ENCODE assay signal across 27 cellular contexts in the genomic region with DNA sequence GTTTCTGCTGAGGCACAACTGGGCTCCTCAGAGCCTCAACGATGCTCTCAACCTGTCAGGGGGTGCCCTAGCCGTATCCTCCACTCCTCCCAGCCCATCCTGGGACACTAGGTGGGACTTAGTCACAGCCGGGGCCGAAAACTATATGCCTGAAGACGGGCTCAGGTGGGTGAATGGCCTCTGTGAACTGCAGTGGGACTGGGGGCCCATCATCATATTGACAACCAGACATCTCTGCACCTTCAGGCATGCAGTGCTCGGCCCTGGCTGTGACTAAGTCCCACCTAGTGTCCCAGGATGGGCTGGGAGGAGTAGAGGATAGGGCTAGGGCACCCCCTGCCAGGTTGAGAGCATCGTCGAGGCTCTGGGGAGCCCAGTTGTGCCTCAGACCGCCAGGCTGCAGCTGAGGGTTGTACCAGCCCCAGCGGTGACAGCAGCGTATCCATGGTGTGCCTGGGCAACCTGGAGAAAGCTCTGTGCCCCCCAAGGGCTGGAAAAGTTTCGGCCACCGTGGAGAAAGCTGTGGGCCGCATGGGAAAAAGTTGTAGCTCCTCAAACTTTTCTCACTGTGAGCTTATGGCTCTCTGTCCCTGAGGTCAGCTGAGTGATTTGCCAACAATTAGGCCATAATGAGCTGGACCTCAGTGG.
"Had no signal": no experiment of that assay in that cellular context is flagged by ENCODE, and none has a peak within 500 bp of the region (broad histone marks: within the 10 kb centered on the region; RNA-seq: fewer than 3 reads in every experiment).

No MANE protein-coding gene starts in this region.

- ATAC-seq: activated CD4-positive, alpha-beta T cell treated with anti-CD3 and anti-CD28 coated beads for 36 hours; activated CD8-positive, alpha-beta T cell treated with anti-CD3 and anti-CD28 coated beads for 36 hours; activated naive CD4-positive, alpha-beta T cell treated with anti-CD3 and anti-CD28 coated beads, Interleukin-2, amount 50 U/mL, for 72 hours; activated T-cell treated with anti-CD3 and anti-CD28 coated beads, Interleukin-2, amount 50 U/mL, for 72 hours; effector memory CD8-positive, alpha-beta T cell; T-helper 17 cell had no signal

- H3K9me3 Mint-ChIP-seq: activated CD8-positive, alpha-beta T cell treated with anti-CD3 and anti-CD28 coated beads for 36 hours; activated naive CD4-positive, alpha-beta T cell treated with anti-CD3 and anti-CD28 coated beads, Interleukin-2, amount 10 ng/mL, durations not matched to agents 7 days and 5 days; activated naive CD4-positive, alpha-beta T cell treated with anti-CD3 and anti-CD28 coated beads, Interleukin-2, amount 50 U/mL, for 72 hours; activated naive CD8-positive, alpha-beta T cell treated with anti-CD3 and anti-CD28 coated beads, Interleukin-2, amount 10 ng/mL, durations not matched to agents 7 days and 5 days; activated T-cell treated with anti-CD3 and anti-CD28 coated beads, Interleukin-2, amount 50 U/mL, for 24 hours; activated T-cell treated with anti-CD3 and anti-CD28 coated beads, Interleukin-2, amount 50 U/mL, for 72 hours; brain; central memory CD8-positive, alpha-beta T cell; effector memory CD8-positive, alpha-beta T cell; T-helper 2 cell treated with Interferon-gamma antibody and Interleukin-4, amounts not matched to agents 5 μg/mL and 100 μg/mL, for 36 hours had no signal

- DNase-seq: activated CD4-positive, alpha-beta T cell treated with anti-CD3 and anti-CD28 coated beads for 36 hours; activated CD4-positive, alpha-beta T cell treated with anti-CD3 and anti-CD28 coated beads, Interleukin-2, amount 50 U/mL, for 1 hour; activated CD4-positive, alpha-beta T cell treated with anti-CD3 and anti-CD28 coated beads, Interleukin-2, amount 50 U/mL, for 48 hours; activated CD4-positive, CD25-positive, alpha-beta regulatory T cell; activated CD4-positive, CD25-positive, alpha-beta regulatory T cell treated with anti-CD3 and anti-CD28 coated beads, Interleukin-2, amount 50 U/mL, for 72 hours; activated CD8-positive, alpha-beta memory T cell treated with anti-CD3 and anti-CD28 coated beads, Interleukin-2, amount 50 U/mL, for 48 hours; activated CD8-positive, alpha-beta T cell treated with anti-CD3 and anti-CD28 coated beads for 36 hours; activated gamma-delta T cell; activated naive CD4-positive, alpha-beta T cell; activated naive CD4-positive, alpha-beta T cell treated with anti-CD3 and anti-CD28 coated beads, Interleukin-2, amount 10 ng/mL, durations not matched to agents 7 days and 5 days; activated naive CD8-positive, alpha-beta T cell treated with anti-CD3 and anti-CD28 coated beads, Interleukin-2, amount 10 ng/mL, durations not matched to agents 7 days and 5 days; activated T-cell treated with anti-CD3 and anti-CD28 coated beads for 4 hours; activated T-cell treated with anti-CD3 and anti-CD28 coated beads, Interleukin-2, amount 50 U/mL, for 24 hours; activated T-cell treated with anti-CD3 and anti-CD28 coated beads, Interleukin-2, amount 50 U/mL, for 72 hours; cortex of kidney; dermis blood vessel endothelial cell; effector CD4-positive, alpha-beta T cell; effector memory CD8-positive, alpha-beta T cell; foreskin fibroblast; head of caudate nucleus; T-helper 1 cell; T-helper 17 cell; T1000 had no signal

- H3K36me3 Mint-ChIP-seq: activated naive CD4-positive, alpha-beta T cell treated with anti-CD3 and anti-CD28 coated beads, Interleukin-2, amount 10 ng/mL, durations not matched to agents 7 days and 5 days; activated naive CD4-positive, alpha-beta T cell treated with anti-CD3 and anti-CD28 coated beads, Interleukin-2, amount 50 U/mL, for 72 hours; activated naive CD8-positive, alpha-beta T cell treated with anti-CD3 and anti-CD28 coated beads, Interleukin-2, amount 10 ng/mL, durations not matched to agents 7 days and 5 days; brain had no signal

- H3K27me3 Mint-ChIP-seq: activated CD4-positive, alpha-beta T cell treated with anti-CD3 and anti-CD28 coated beads for 36 hours; activated naive CD8-positive, alpha-beta T cell treated with anti-CD3 and anti-CD28 coated beads, Interleukin-2, amount 10 ng/mL, durations not matched to agents 7 days and 5 days had no signal

- H3K4me3 Mint-ChIP-seq: activated CD4-positive, alpha-beta T cell treated with anti-CD3 and anti-CD28 coated beads for 36 hours; activated CD8-positive, alpha-beta T cell treated with anti-CD3 and anti-CD28 coated beads for 36 hours; activated naive CD4-positive, alpha-beta T cell treated with anti-CD3 and anti-CD28 coated beads, Interleukin-2, amount 10 ng/mL, durations not matched to agents 7 days and 5 days; activated naive CD8-positive, alpha-beta T cell treated with anti-CD3 and anti-CD28 coated beads, Interleukin-2, amount 10 ng/mL, durations not matched to agents 7 days and 5 days; activated T-cell treated with anti-CD3 and anti-CD28 coated beads, Interleukin-2, amount 50 U/mL, for 24 hours; activated T-cell treated with anti-CD3 and anti-CD28 coated beads, Interleukin-2, amount 50 U/mL, for 72 hours; brain; central memory CD8-positive, alpha-beta T cell; effector memory CD8-positive, alpha-beta T cell; T-helper 17 cell; T-helper 2 cell treated with Interferon-gamma antibody and Interleukin-4, amounts not matched to agents 5 μg/mL and 100 μg/mL, for 36 hours had no signal

- H3K27ac Mint-ChIP-seq: activated CD4-positive, alpha-beta T cell treated with anti-CD3 and anti-CD28 coated beads for 36 hours; activated CD8-positive, alpha-beta T cell treated with anti-CD3 and anti-CD28 coated beads for 36 hours; activated naive CD4-positive, alpha-beta T cell treated with anti-CD3 and anti-CD28 coated beads, Interleukin-2, amount 10 ng/mL, durations not matched to agents 7 days and 5 days; activated naive CD4-positive, alpha-beta T cell treated with anti-CD3 and anti-CD28 coated beads, Interleukin-2, amount 50 U/mL, for 72 hours; activated naive CD8-positive, alpha-beta T cell treated with anti-CD3 and anti-CD28 coated beads, Interleukin-2, amount 10 ng/mL, durations not matched to agents 7 days and 5 days; activated T-cell treated with anti-CD3 and anti-CD28 coated beads, Interleukin-2, amount 50 U/mL, for 24 hours; activated T-cell treated with anti-CD3 and anti-CD28 coated beads, Interleukin-2, amount 50 U/mL, for 72 hours; brain; effector memory CD8-positive, alpha-beta T cell; T-helper 17 cell; T-helper 2 cell treated with Interferon-gamma antibody and Interleukin-4, amounts not matched to agents 5 μg/mL and 100 μg/mL, for 36 hours had no signal
